ENCODE assay signal across 1 cellular context in the genomic region with DNA sequence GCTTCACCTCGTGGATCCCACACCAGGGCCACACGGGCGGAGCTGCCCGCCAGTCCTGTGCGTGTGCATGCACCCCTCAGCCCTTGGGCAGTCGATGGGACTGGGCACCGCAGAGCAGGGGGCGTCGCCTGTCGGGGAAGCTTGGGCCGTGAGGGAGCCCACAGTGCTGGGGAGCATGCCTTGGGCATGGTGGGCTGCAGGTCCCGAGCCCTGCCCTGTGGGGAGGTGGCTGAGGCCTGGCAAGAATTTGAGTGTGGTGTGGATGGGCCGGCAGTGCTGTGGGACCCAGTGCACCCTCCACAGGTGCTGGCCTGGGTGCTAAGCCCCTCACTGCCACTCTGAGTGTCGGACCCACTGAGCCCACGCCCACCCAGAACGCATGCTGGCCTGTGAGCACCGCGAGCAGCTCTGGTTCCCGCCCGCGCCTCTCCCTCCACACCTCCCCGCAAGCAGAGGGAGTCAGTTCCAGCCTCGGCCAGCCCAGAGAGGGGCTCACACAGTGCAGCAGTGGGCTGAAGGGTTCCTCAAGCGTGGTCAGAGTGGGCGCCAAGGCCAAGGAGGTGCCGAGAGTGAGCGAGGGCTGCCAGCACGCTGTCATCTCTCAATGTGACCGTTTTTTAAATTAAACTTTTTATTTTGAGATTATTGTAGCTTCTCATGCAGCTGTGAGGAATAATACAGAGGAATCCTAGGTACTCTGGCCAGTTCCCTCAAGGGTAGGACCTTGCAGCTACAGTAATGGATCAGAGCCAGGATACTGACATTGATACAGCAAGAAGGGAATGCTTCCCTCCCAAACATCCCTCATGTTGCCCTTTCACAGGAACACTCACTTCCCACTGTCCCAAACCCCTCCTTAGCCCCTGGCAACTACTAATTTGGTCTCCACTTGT.
TF ChIP-seq lines count a peak whose summit lies in the region.

No MANE protein-coding gene starts in this region.

TF ChIP-seq in IMR-90, 13 proteins besides CTCF, POLR2A, EP300 and RAD21 (continued from another document):
- TF ChIP-seq, protein P1, sequence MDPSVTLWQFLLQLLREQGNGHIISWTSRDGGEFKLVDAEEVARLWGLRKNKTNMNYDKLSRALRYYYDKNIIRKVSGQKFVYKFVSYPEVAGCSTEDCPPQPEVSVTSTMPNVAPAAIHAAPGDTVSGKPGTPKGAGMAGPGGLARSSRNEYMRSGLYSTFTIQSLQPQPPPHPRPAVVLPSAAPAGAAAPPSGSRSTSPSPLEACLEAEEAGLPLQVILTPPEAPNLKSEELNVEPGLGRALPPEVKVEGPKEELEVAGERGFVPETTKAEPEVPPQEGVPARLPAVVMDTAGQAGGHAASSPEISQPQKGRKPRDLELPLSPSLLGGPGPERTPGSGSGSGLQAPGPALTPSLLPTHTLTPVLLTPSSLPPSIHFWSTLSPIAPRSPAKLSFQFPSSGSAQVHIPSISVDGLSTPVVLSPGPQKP (IDR thresholded peaks at IDR 0.05; ENCODE audit: borderline replicate concordance, low read depth, low read length): no peak
- no peak for TF ChIP-seq RFX5 (IDR thresholded peaks at IDR 0.05; ENCODE audit: low read depth, low read length)
- TF ChIP-seq MAFK (IDR thresholded peaks at IDR 0.05; ENCODE audit: low read depth, low read length): no peak
- no peak for TF ChIP-seq MXI1 (IDR thresholded peaks at IDR 0.05; ENCODE audit: borderline replicate concordance, low read depth, low read length)
- TF ChIP-seq NFE2L2 (IDR thresholded peaks at IDR 0.05; ENCODE audit: low read depth, low read length): no peak
- TF ChIP-seq BHLHE40 (IDR thresholded peaks at IDR 0.05; ENCODE audit: low read depth, low read length): no peak
